Comparison of ENCODE assay signal across 1 cellular context in the genomic region with DNA sequence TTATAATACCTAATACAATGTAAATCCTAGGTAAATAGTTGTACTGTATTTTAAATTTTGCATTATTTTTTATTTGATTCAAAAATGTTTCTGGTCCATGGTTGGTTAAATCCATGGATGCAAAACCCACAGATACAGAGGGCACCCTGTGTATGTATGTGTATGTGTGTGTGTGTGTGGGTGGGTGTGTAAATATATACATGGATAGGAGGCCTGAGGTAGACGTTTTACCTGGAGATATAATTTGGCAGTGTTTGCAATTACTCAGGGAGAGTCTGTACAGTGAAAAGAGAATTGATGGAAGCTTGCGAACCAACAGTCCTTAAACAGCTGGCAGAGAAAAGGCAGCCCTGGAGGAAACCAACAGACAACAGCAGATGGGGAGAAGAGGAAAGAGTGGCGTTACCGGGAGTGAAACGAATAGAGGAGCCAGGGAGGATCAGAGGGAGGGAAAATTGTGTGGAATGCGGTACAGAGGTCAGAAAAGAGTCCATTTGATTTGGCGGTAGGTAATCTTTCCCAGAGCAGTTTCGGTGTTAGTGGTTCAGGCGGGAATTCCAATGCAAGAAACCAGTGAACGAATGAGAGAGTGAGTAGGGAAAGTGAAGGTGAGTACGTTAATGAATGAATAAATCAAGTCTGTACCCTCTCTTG.
A peak's percentile ranks its signal among the peaks of the same experiment; 100 is the strongest.
TF ChIP-seq lines count a peak whose summit lies in the region.

No MANE protein-coding gene starts in this region.

TF ChIP-seq in K562, 482 proteins besides CTCF, POLR2A, EP300 and RAD21 (continued from another document and continues in another):
- TF ChIP-seq, protein P1, sequence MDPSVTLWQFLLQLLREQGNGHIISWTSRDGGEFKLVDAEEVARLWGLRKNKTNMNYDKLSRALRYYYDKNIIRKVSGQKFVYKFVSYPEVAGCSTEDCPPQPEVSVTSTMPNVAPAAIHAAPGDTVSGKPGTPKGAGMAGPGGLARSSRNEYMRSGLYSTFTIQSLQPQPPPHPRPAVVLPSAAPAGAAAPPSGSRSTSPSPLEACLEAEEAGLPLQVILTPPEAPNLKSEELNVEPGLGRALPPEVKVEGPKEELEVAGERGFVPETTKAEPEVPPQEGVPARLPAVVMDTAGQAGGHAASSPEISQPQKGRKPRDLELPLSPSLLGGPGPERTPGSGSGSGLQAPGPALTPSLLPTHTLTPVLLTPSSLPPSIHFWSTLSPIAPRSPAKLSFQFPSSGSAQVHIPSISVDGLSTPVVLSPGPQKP (CRISPR knock-in tag; IDR thresholded peaks at IDR 0.05) = no peak
- no peak for TF ChIP-seq PHF8 (IDR thresholded peaks at IDR 0.05; ENCODE audit: borderline replicate concordance, low read length)
- no peak for TF ChIP-seq YY1 (IDR thresholded peaks at IDR 0.05; ENCODE audit: borderline replicate concordance in 1 of 3, control insufficient read depth in 1 of 3, extremely low read depth in 1 of 3, insufficient read depth in 3 of 3, insufficient read length in 1 of 3, insufficient replicate concordance in 2 of 3, low read depth in 1 of 3, low read length in 2 of 3)
- TF ChIP-seq HDAC8 (tag; IDR thresholded peaks at IDR 0.05) = 0 out of 2 replicates have a peak, but pooled peaks have one; percentile 22
- no peak for TF ChIP-seq ILK (tag; IDR thresholded peaks at IDR 0.05; ENCODE audit: borderline replicate concordance, low read depth)
- TF ChIP-seq SRSF7 (optimal IDR thresholded peaks at IDR 0.05; ENCODE audit: low read depth, low read length) = no peak
- TF ChIP-seq DACH1 (IDR thresholded peaks at IDR 0.05; ENCODE audit: partially characterized antibody) = no peak
- TF ChIP-seq, protein P2, sequence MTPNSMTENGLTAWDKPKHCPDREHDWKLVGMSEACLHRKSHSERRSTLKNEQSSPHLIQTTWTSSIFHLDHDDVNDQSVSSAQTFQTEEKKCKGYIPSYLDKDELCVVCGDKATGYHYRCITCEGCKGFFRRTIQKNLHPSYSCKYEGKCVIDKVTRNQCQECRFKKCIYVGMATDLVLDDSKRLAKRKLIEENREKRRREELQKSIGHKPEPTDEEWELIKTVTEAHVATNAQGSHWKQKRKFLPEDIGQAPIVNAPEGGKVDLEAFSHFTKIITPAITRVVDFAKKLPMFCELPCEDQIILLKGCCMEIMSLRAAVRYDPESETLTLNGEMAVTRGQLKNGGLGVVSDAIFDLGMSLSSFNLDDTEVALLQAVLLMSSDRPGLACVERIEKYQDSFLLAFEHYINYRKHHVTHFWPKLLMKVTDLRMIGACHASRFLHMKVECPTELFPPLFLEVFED (CRISPR knock-in tag; conservative IDR thresholded peaks at IDR 0.05) = 0 out of 2 replicates have a peak, but pooled peaks have one; percentile 10
- TF ChIP-seq GTF2E2 (tag; IDR thresholded peaks at IDR 0.05) = peak; percentile 5; the same call in 1 of the 2 replicates
- TF ChIP-seq TFAM (CRISPR knock-in tag; conservative IDR thresholded peaks at IDR 0.05) = no peak
- TF ChIP-seq DIDO1 (tag; IDR thresholded peaks at IDR 0.05; ENCODE audit: low read depth) = peak; percentile 73
- TF ChIP-seq, protein P3, sequence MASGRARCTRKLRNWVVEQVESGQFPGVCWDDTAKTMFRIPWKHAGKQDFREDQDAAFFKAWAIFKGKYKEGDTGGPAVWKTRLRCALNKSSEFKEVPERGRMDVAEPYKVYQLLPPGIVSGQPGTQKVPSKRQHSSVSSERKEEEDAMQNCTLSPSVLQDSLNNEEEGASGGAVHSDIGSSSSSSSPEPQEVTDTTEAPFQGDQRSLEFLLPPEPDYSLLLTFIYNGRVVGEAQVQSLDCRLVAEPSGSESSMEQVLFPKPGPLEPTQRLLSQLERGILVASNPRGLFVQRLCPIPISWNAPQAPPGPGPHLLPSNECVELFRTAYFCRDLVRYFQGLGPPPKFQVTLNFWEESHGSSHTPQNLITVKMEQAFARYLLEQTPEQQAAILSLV (tag; IDR thresholded peaks at IDR 0.05) = peak; percentile 45; the same call in 1 of the 2 replicates
- TF ChIP-seq, protein P4, sequence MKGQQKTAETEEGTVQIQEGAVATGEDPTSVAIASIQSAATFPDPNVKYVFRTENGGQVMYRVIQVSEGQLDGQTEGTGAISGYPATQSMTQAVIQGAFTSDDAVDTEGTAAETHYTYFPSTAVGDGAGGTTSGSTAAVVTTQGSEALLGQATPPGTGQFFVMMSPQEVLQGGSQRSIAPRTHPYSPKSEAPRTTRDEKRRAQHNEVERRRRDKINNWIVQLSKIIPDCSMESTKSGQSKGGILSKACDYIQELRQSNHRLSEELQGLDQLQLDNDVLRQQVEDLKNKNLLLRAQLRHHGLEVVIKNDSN (CRISPR knock-in tag; IDR thresholded peaks at IDR 0.05) = no peak
- TF ChIP-seq, protein P5, sequence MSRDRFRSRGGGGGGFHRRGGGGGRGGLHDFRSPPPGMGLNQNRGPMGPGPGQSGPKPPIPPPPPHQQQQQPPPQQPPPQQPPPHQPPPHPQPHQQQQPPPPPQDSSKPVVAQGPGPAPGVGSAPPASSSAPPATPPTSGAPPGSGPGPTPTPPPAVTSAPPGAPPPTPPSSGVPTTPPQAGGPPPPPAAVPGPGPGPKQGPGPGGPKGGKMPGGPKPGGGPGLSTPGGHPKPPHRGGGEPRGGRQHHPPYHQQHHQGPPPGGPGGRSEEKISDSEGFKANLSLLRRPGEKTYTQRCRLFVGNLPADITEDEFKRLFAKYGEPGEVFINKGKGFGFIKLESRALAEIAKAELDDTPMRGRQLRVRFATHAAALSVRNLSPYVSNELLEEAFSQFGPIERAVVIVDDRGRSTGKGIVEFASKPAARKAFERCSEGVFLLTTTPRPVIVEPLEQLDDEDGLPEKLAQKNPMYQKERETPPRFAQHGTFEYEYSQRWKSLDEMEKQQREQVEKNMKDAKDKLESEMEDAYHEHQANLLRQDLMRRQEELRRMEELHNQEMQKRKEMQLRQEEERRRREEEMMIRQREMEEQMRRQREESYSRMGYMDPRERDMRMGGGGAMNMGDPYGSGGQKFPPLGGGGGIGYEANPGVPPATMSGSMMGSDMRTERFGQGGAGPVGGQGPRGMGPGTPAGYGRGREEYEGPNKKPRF (IDR thresholded peaks at IDR 0.05; ENCODE audit: low read depth, low read length) = no peak
- TF ChIP-seq, protein P6, sequence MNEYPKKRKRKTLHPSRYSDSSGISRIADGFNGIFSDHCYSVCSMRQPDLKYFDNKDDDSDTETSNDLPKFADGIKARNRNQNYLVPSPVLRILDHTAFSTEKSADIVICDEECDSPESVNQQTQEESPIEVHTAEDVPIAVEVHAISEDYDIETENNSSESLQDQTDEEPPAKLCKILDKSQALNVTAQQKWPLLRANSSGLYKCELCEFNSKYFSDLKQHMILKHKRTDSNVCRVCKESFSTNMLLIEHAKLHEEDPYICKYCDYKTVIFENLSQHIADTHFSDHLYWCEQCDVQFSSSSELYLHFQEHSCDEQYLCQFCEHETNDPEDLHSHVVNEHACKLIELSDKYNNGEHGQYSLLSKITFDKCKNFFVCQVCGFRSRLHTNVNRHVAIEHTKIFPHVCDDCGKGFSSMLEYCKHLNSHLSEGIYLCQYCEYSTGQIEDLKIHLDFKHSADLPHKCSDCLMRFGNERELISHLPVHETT (CRISPR knock-in tag; conservative IDR thresholded peaks at IDR 0.05 in 1 of 2, IDR thresholded peaks at IDR 0.05 in 1 of 2) = no peak
- TF ChIP-seq DPF2 (IDR thresholded peaks at IDR 0.05) = peak; percentile 59
- TF ChIP-seq ZNF444 (CRISPR knock-in tag; IDR thresholded peaks at IDR 0.05) = no peak
- TF ChIP-seq ZMIZ1 (IDR thresholded peaks at IDR 0.05; ENCODE audit: low read depth in 2 of 2, low read length in 2 of 2) = no peak
- TF ChIP-seq NFXL1 (CRISPR knock-in tag; IDR thresholded peaks at IDR 0.05) = no peak
- TF ChIP-seq ZNF551 (CRISPR knock-in tag; IDR thresholded peaks at IDR 0.05) = no peak
- TF ChIP-seq ZFP1 (CRISPR knock-in tag; IDR thresholded peaks at IDR 0.05) = no peak
- TF ChIP-seq, protein P7, sequence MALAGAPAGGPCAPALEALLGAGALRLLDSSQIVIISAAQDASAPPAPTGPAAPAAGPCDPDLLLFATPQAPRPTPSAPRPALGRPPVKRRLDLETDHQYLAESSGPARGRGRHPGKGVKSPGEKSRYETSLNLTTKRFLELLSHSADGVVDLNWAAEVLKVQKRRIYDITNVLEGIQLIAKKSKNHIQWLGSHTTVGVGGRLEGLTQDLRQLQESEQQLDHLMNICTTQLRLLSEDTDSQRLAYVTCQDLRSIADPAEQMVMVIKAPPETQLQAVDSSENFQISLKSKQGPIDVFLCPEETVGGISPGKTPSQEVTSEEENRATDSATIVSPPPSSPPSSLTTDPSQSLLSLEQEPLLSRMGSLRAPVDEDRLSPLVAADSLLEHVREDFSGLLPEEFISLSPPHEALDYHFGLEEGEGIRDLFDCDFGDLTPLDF (CRISPR knock-in tag; IDR thresholded peaks at IDR 0.05) = peak; percentile 42; the same call in 1 of the 2 replicates
- no peak for TF ChIP-seq ZNF354B (CRISPR knock-in tag; IDR thresholded peaks at IDR 0.05)
- TF ChIP-seq, protein P8, sequence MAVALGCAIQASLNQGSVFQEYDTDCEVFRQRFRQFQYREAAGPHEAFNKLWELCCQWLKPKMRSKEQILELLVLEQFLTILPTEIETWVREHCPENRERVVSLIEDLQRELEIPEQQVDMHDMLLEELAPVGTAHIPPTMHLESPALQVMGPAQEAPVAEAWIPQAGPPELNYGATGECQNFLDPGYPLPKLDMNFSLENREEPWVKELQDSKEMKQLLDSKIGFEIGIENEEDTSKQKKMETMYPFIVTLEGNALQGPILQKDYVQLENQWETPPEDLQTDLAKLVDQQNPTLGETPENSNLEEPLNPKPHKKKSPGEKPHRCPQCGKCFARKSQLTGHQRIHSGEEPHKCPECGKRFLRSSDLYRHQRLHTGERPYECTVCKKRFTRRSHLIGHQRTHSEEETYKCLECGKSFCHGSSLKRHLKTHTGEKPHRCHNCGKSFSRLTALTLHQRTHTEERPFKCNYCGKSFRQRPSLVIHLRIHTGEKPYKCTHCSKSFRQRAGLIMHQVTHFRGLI (CRISPR knock-in tag; IDR thresholded peaks at IDR 0.05) = no peak
- TF ChIP-seq NCOA6 (IDR thresholded peaks at IDR 0.05) = no peak
- TF ChIP-seq SAFB (IDR thresholded peaks at IDR 0.05; ENCODE audit: borderline replicate concordance, low read depth, low read length) = no peak
- TF ChIP-seq SAP30 (IDR thresholded peaks at IDR 0.05; ENCODE audit: borderline replicate concordance, insufficient read depth, low read depth, low read length, poor library complexity, severe bottlenecking) = no peak
- no peak for TF ChIP-seq MBD2 (IDR thresholded peaks at IDR 0.05; ENCODE audit: borderline replicate concordance, low read depth)
- peak; percentile 40; the same call in 1 of the 2 replicates for TF ChIP-seq TRIM28 (IDR thresholded peaks at IDR 0.05)
- TF ChIP-seq ZNF445 (CRISPR knock-in tag; IDR thresholded peaks at IDR 0.05; ENCODE audit: low read depth) = no peak
- TF ChIP-seq, protein P9, sequence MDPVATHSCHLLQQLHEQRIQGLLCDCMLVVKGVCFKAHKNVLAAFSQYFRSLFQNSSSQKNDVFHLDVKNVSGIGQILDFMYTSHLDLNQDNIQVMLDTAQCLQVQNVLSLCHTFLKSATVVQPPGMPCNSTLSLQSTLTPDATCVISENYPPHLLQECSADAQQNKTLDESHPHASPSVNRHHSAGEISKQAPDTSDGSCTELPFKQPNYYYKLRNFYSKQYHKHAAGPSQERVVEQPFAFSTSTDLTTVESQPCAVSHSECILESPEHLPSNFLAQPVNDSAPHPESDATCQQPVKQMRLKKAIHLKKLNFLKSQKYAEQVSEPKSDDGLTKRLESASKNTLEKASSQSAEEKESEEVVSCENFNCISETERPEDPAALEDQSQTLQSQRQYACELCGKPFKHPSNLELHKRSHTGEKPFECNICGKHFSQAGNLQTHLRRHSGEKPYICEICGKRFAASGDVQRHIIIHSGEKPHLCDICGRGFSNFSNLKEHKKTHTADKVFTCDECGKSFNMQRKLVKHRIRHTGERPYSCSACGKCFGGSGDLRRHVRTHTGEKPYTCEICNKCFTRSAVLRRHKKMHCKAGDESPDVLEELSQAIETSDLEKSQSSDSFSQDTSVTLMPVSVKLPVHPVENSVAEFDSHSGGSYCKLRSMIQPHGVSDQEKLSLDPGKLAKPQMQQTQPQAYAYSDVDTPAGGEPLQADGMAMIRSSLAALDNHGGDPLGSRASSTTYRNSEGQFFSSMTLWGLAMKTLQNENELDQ (CRISPR knock-in tag; IDR thresholded peaks at IDR 0.05; ENCODE audit: borderline replicate concordance) = no peak
- no peak for TF ChIP-seq ZNF408 (CRISPR knock-in tag; IDR thresholded peaks at IDR 0.05; ENCODE audit: low read depth)
- no peak for TF ChIP-seq CEBPG (CRISPR knock-in tag; IDR thresholded peaks at IDR 0.05)
- TF ChIP-seq CEBPG (tag; conservative IDR thresholded peaks at IDR 0.05 in 1 of 2, IDR thresholded peaks at IDR 0.05 in 1 of 2) = no peak
- TF ChIP-seq ILF3 (IDR thresholded peaks at IDR 0.05; ENCODE audit: borderline replicate concordance) = no peak
- no peak for TF ChIP-seq CBX8 (IDR thresholded peaks at IDR 0.05; ENCODE audit: borderline replicate concordance, extremely low read depth, low read depth, low read length, poor library complexity, severe bottlenecking)
- 0 out of 2 replicates have a peak, but pooled peaks have one; percentile 21 for TF ChIP-seq ZNF511 (CRISPR knock-in tag; IDR thresholded peaks at IDR 0.05)
- no peak for TF ChIP-seq ZNF785 (CRISPR knock-in tag; IDR thresholded peaks at IDR 0.05)
- TF ChIP-seq ZNF133 (CRISPR knock-in tag; IDR thresholded peaks at IDR 0.05) = no peak
- no peak for TF ChIP-seq ZNF217 (CRISPR knock-in tag; IDR thresholded peaks at IDR 0.05)
- no peak for TF ChIP-seq TAF7 (tag; IDR thresholded peaks at IDR 0.05)
- no peak for TF ChIP-seq XRCC4 (IDR thresholded peaks at IDR 0.05; ENCODE audit: extremely low read depth, insufficient read depth, insufficient read length)
- peak; percentile 33; the same call in 1 of the 2 replicates for TF ChIP-seq EP400 (IDR thresholded peaks at IDR 0.05)
- no peak; the same call in 1 of the 2 replicates for TF ChIP-seq THRAP3 (IDR thresholded peaks at IDR 0.05; ENCODE audit: borderline replicate concordance)
